In the genomic region with DNA sequence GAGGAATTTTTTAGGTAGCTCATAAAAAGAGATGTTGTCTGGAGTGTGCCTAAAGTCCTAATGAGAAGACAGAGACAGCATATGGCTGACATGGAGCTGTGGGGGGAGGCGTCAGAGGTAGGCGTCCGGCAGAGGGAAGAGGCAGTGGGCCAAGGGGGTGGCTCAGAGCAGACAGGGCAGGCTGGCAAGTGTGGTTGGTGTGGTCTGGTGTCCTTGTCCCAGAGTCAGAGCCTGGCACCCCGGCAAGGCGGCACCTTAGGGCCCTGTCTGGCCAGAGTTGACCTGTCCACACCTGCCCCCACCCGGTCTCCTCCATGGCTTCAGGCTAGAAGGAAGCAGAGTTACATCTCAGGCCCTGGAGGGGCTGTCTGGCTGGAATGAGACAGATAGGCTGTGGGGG, we compare ENCODE assay signal across 28 cellular contexts.
DNase-seq lines count a peak whose midpoint lies in the region; ATAC-seq and TF ChIP-seq lines count a peak whose summit lies in the region.
"Had no signal": no experiment of that assay in that cellular context is flagged by ENCODE, and none has a peak within 500 bp of the region (broad histone marks: within the 10 kb centered on the region; RNA-seq: fewer than 3 reads in every experiment).

No MANE protein-coding gene starts in this region.

- H3K4me3 ChIP-seq in ACC112 (ENCODE audit: low read depth, low read length) (no peak overlapping the region), HEK293 (ENCODE audit: low read depth, low read length) (no peak overlapping the region), hepatocyte (no peak overlapping the region), psoas muscle (no peak overlapping the region), thyroid gland (replicated peaks in 1 of 3) (no peak overlapping the region)
- H3K4me3 ChIP-seq: MG63, prostate gland, spleen had no signal

- no peak overlapping the region for H3K4me2 ChIP-seq in hepatocyte

- WGBS in hepatocyte (ENCODE audit: low lambda C conversion rate, missing lambda C conversion rate), result 97% methylated on average over 6 of the region's 6 CpGs
- WGBS in psoas muscle, 3 donors, result 96 to 100% (median 99%) methylated on average over 6 of the region's 6 CpGs
- WGBS in thyroid gland, 2 donors, result 94 to 100% methylated on average over 3 to 5 of the region's 6 CpGs

- H3K79me2 ChIP-seq in ACC112 (ENCODE audit: control insufficient read depth, insufficient read depth, low read length, unreplicated experiment) (no peaks in the 10 kb centered on the region), hepatocyte (no peaks in the 10 kb centered on the region)

- H4K20me1 ChIP-seq in hepatocyte (ENCODE audit: insufficient read depth, poor library complexity, severe bottlenecking), result no peaks in the 10 kb centered on the region

- H3K27me3 ChIP-seq in ACC112 (ENCODE audit: insufficient read depth, low read length), result no peaks in the 10 kb centered on the region
- no peaks in the 10 kb centered on the region for H3K27me3 ChIP-seq in hepatocyte
- no peaks in the 10 kb centered on the region for H3K27me3 ChIP-seq in psoas muscle (ENCODE audit: insufficient read depth in 3 of 3, low read length in 2 of 3)
- H3K27me3 ChIP-seq in thyroid gland, result no peaks in the 10 kb centered on the region
- H3K27me3 ChIP-seq: MG63, spleen had no signal

- DNase-seq in hepatocyte (ENCODE audit: low spot score) (no peak), psoas muscle (no peak), thyroid gland (no peak), NCI-H524 (lab: John Stamatoyannopoulos, UW) (no peak)
- DNase-seq: activated CD4-positive, alpha-beta T cell treated with anti-CD3 and anti-CD28 coated beads, Interleukin-2, amount 10 ng/mL, durations not matched to agents 24 days and 14 days; activated naive CD4-positive, alpha-beta T cell treated with anti-CD3 and anti-CD28 coated beads, Interleukin-2, amount 10 ng/mL, durations not matched to agents 7 days and 5 days; amniotic stem cell; C1 segment of cervical spinal cord; COR-L47; DND-41; effector CD4-positive, alpha-beta T cell; glutamatergic neuron; KBM-7; kidney glomerular epithelial cell; NCI-H1417 treated with DMSO at 0.1 percent for 48 hours; NCI-H446 treated with DMSO at 0.1 percent for 48 hours; OCI-M1; spleen; SW 1271; T-helper 9 cell; WERI-Rb-1 had no signal

- TF ChIP-seq CTCF in HEK293 (tag by site-specific recombination; IDR thresholded peaks at IDR 0.05), result no peak
- no peak for TF ChIP-seq CTCF in hepatocyte (IDR thresholded peaks at IDR 0.05; ENCODE audit: poor library complexity)
- TF ChIP-seq CTCF in psoas muscle (IDR thresholded peaks at IDR 0.05), result no peak
- TF ChIP-seq CTCF in thyroid gland (IDR thresholded peaks at IDR 0.05), result no peak

- CTCF ChIA-PET in HEK293 (lab: Yijun Ruan, JAX), result interaction anchor here (0.6 kb wide), 1 partner anchor 208 kb away, joined by 3 read pairs; no protein-coding TSS in a partner anchor

- peaks cover 40% of the 10 kb centered on the region for H3K4me1 ChIP-seq in ACC112 (ENCODE audit: control insufficient read depth, insufficient read depth, low read length, unreplicated experiment)
- peaks cover 6% of the 10 kb centered on the region for H3K4me1 ChIP-seq in HEK293 (ENCODE audit: control insufficient read depth, insufficient read depth, low read length)
- H3K4me1 ChIP-seq in hepatocyte (ENCODE audit: insufficient read depth), result peaks cover 25% of the 10 kb centered on the region
- no peaks in the 10 kb centered on the region for H3K4me1 ChIP-seq in psoas muscle
- peaks cover 0 to 12% of the 10 kb centered on the region in 2 donors for H3K4me1 ChIP-seq in thyroid gland
- H3K4me1 ChIP-seq: prostate gland had no signal

- no peaks in the 10 kb centered on the region for H3K36me3 ChIP-seq in ACC112 (ENCODE audit: insufficient read depth, low read length)
- H3K36me3 ChIP-seq in HEK293 (ENCODE audit: control insufficient read depth in 2 of 2, insufficient read depth in 1 of 2, low read length in 2 of 2), result no peaks in the 10 kb centered on the region
- H3K36me3 ChIP-seq in hepatocyte (replicated peaks; ENCODE audit: insufficient read depth, low read depth), result no peaks in the 10 kb centered on the region
- no peaks in the 10 kb centered on the region for H3K36me3 ChIP-seq in psoas muscle (ENCODE audit: insufficient read depth in 1 of 2, low read depth in 1 of 2)
- no peaks in the 10 kb centered on the region for H3K36me3 ChIP-seq in thyroid gland
- H3K36me3 ChIP-seq: prostate gland, spleen, WERI-Rb-1 had no signal

- H3K9me3 ChIP-seq in HEK293 (ENCODE audit: control insufficient read depth, insufficient read depth, low read depth, low read length), result no peaks in the 10 kb centered on the region
- H3K9me3 ChIP-seq in hepatocyte (ENCODE audit: low read depth), result no peaks in the 10 kb centered on the region
- H3K9me3 ChIP-seq in psoas muscle, result no peaks in the 10 kb centered on the region
- no peaks in the 10 kb centered on the region for H3K9me3 ChIP-seq in thyroid gland
- H3K9me3 ChIP-seq: prostate gland, spleen had no signal

- ATAC-seq in psoas muscle (no peak), GM21737 (IDR thresholded peaks at IDR 0.05; ENCODE audit: unreplicated experiment) (no peak), HG02759 (IDR thresholded peaks at IDR 0.05; ENCODE audit: unreplicated experiment) (no peak)

- POLR2A ChIA-PET in HEK293 (lab: Yijun Ruan, JAX), result no interaction called here

- no peaks in the 10 kb centered on the region for H3K9me2 ChIP-seq in hepatocyte (replicated peaks; ENCODE audit: insufficient read depth)

- intact Hi-C loops in psoas muscle (cut with DNase I) (no loop called here), thyroid gland (cut with DNase I) (no loop called here)

- no peak for TF ChIP-seq POLR2A in thyroid gland (IDR thresholded peaks at IDR 0.05)

- H2AFZ ChIP-seq in ACC112 (ENCODE audit: low read length, unreplicated experiment), result no peak overlapping the region
- H2AFZ ChIP-seq in hepatocyte, result no peak overlapping the region

- H3K27ac ChIP-seq in ACC112 (ENCODE audit: low read depth, low read length) (peak overlapping the region; percentile 78; the same call in 1 of the 2 replicates), HEK293 (ENCODE audit: extremely low read depth, low read depth, low read length) (peak overlapping the region; percentile 58; the same call in 1 of the 2 replicates), hepatocyte (peak overlapping the region; percentile 57), psoas muscle (peak overlapping the region; percentile 50), thyroid gland (no peak overlapping the region)
- H3K27ac ChIP-seq: epithelial cell of prostate, WERI-Rb-1 had no signal

TF ChIP-seq in HEK293, 187 proteins besides CTCF, POLR2A, EP300 and RAD21:
- TF ChIP-seq, protein P1, sequence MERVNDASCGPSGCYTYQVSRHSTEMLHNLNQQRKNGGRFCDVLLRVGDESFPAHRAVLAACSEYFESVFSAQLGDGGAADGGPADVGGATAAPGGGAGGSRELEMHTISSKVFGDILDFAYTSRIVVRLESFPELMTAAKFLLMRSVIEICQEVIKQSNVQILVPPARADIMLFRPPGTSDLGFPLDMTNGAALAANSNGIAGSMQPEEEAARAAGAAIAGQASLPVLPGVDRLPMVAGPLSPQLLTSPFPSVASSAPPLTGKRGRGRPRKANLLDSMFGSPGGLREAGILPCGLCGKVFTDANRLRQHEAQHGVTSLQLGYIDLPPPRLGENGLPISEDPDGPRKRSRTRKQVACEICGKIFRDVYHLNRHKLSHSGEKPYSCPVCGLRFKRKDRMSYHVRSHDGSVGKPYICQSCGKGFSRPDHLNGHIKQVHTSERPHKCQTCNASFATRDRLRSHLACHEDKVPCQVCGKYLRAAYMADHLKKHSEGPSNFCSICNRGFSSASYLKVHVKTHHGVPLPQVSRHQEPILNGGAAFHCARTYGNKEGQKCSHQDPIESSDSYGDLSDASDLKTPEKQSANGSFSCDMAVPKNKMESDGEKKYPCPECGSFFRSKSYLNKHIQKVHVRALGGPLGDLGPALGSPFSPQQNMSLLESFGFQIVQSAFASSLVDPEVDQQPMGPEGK (tag by site-specific recombination; IDR thresholded peaks at IDR 0.05), result no peak
- TF ChIP-seq GLIS1 (tag by site-specific recombination; IDR thresholded peaks at IDR 0.05) (no peak), MEIS1 (CRISPR knock-in tag; IDR thresholded peaks at IDR 0.05; ENCODE audit: borderline replicate concordance) (no peak), ZNF239 (tag by site-specific recombination; IDR thresholded peaks at IDR 0.05) (no peak), ZNF302 (tag by site-specific recombination; IDR thresholded peaks at IDR 0.05; ENCODE audit: low read depth) (no peak), ZNF366 (tag by site-specific recombination; conservative IDR thresholded peaks at IDR 0.05) (no peak), ZSCAN23 (tag by site-specific recombination; IDR thresholded peaks at IDR 0.05) (no peak)
- TF ChIP-seq, protein P2, sequence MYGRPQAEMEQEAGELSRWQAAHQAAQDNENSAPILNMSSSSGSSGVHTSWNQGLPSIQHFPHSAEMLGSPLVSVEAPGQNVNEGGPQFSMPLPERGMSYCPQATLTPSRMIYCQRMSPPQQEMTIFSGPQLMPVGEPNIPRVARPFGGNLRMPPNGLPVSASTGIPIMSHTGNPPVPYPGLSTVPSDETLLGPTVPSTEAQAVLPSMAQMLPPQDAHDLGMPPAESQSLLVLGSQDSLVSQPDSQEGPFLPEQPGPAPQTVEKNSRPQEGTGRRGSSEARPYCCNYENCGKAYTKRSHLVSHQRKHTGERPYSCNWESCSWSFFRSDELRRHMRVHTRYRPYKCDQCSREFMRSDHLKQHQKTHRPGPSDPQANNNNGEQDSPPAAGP (tag by site-specific recombination; IDR thresholded peaks at IDR 0.05), result no peak

Comparison
In these comparisons a context has a peak if more than half of its experiments do, and no peak if none do; other contexts are left out.
1. H3K27ac ChIP-seq: peak in ACC112 (single experiment), HEK293 (single experiment), hepatocyte (single experiment) and psoas muscle (single experiment); none in thyroid gland (0 of 3).